Comparison of ENCODE assay signal across 9 cellular contexts in genomic region chr7:80018941-80019808, GRCh38.
DNase-seq lines count a peak whose midpoint lies in the region; ATAC-seq and TF ChIP-seq lines count a peak whose summit lies in the region.
"Had no signal": no experiment of that assay in that cellular context is flagged by ENCODE, and none has a peak within 500 bp of the region (broad histone marks: within the 10 kb centered on the region; RNA-seq: fewer than 3 reads in every experiment).

No MANE protein-coding gene starts in this region.

- no CpG with 5 or more reads among the region's 9 CpGs for WGBS in neuronal stem cell (ENCODE audit: extremely low coverage in 2 of 2, insufficient read length in 2 of 2, insufficient replicate concordance in 1 of 2), 2 donors

- H3K18ac ChIP-seq in neuronal stem cell (ENCODE audit: low read length) = no peak overlapping the region

- TF ChIP-seq CTCF in WTC11 (IDR thresholded peaks at IDR 0.05) = peak; percentile 95
- peak; percentile 89 to 91 for TF ChIP-seq CTCF in fibroblast of lung (conservative IDR thresholded peaks at IDR 0.05 in 1 of 2, IDR thresholded peaks at IDR 0.05 in 1 of 2; ENCODE audit: low read depth in 1 of 2, low read length in 2 of 2)

- no peak overlapping the region for H3K27ac Mint-ChIP-seq in WTC11
- H3K27ac Mint-ChIP-seq: T-helper 1 cell treated with Interleukin-12 subunit alpha and Interleukin-12 subunit beta and Interleukin-4 antibody, amounts not matched to agents 30 μg/mL and 1 μg/mL, for 36 hours had no signal

- H3K27me3 Mint-ChIP-seq in WTC11 (ENCODE audit: low read depth) = no peaks in the 10 kb centered on the region

- no peak overlapping the region for H2BK120ac ChIP-seq in neuronal stem cell (ENCODE audit: low read depth, low read length)

- no peak overlapping the region for H2AFZ ChIP-seq in fibroblast of lung (ENCODE audit: low read length)
- H2AFZ ChIP-seq in neuronal stem cell (ENCODE audit: low read length) = peak overlapping the region; percentile 64

- peaks cover 4% of the 10 kb centered on the region for H3K4me1 Mint-ChIP-seq in WTC11

- H4K8ac ChIP-seq in neuronal stem cell (ENCODE audit: low read depth, low read length) = no peak overlapping the region

- H3K4me3 ChIP-seq in fibroblast of lung (replicated peaks in 1 of 4; ENCODE audit: control extremely low read depth in 1 of 4, insufficient read depth in 1 of 4, low read depth in 3 of 4, low read length in 4 of 4) = no peak overlapping the region
- H3K4me3 ChIP-seq in neuronal stem cell (ENCODE audit: low read length in 2 of 2) = no peak overlapping the region

- no peak overlapping the region for H3K4ac ChIP-seq in neuronal stem cell (ENCODE audit: low read length)

- H3K36me3 Mint-ChIP-seq in WTC11 = peaks cover 7% of the 10 kb centered on the region

- no peaks in the 10 kb centered on the region for H4K20me1 ChIP-seq in fibroblast of lung (ENCODE audit: control insufficient read depth, extremely low read depth, insufficient read depth, low read length)

- H3K9me3 Mint-ChIP-seq in WTC11 = peaks cover 27% of the 10 kb centered on the region

- H3K79me2 ChIP-seq in fibroblast of lung (ENCODE audit: control insufficient read depth, insufficient read depth, low read length) = no peaks in the 10 kb centered on the region

- H2AK5ac ChIP-seq in neuronal stem cell (ENCODE audit: low read depth, low read length) = no peak overlapping the region

- H3K36me3 ChIP-seq in fibroblast of lung (ENCODE audit: control insufficient read depth, insufficient read depth, low read length) (no peaks in the 10 kb centered on the region), neuronal stem cell (replicated peaks in 1 of 2; ENCODE audit: control insufficient read depth in 2 of 2, insufficient read depth in 2 of 2, low read length in 2 of 2) (no peaks in the 10 kb centered on the region)

- no peak overlapping the region for H3K14ac ChIP-seq in neuronal stem cell (ENCODE audit: low read length)

- POLR2A ChIA-PET in WTC11 (lab: Charles Lee) = no interaction called here

- ATAC-seq in GM18873 (IDR thresholded peaks at IDR 0.05; ENCODE audit: low FRiP score, unreplicated experiment) = peak; percentile 80
- ATAC-seq in HG03064 (IDR thresholded peaks at IDR 0.05; ENCODE audit: low read depth, unreplicated experiment) = peak; percentile 98
- peak; percentile 96 for ATAC-seq in WTC11
- no peak for ATAC-seq in GM21737 (IDR thresholded peaks at IDR 0.05; ENCODE audit: unreplicated experiment)

- DNase-seq in CD1c-positive myeloid dendritic cell (ENCODE audit: extremely low spot score) (peak; percentile 47), NCI-H2107 treated with DMSO at 0.1 percent for 48 hours (lab: John Stamatoyannopoulos, UW; ENCODE audit: unreplicated experiment) (peak; percentile 49), WTC11 (ENCODE audit: low spot score) (peak; percentile 59), fibroblast of lung (ENCODE audit: low read depth in 2 of 2) (peak; percentile 32 to 66), neuronal stem cell (ENCODE audit: low spot score) (peak; percentile 71)

- H2BK15ac ChIP-seq in neuronal stem cell (ENCODE audit: low read length) = no peak overlapping the region

- H3K9me3 ChIP-seq in fibroblast of lung (ENCODE audit: control insufficient read depth, insufficient read depth, low read depth, low read length) (no peaks in the 10 kb centered on the region), neuronal stem cell (replicated peaks in 1 of 2; ENCODE audit: control insufficient read depth in 2 of 2, insufficient read depth in 1 of 2, low read depth in 1 of 2, low read length in 2 of 2) (no peaks in the 10 kb centered on the region)

- no peak overlapping the region for H3K4me3 Mint-ChIP-seq in WTC11
- H3K4me3 Mint-ChIP-seq: T-helper 1 cell treated with Interleukin-12 subunit alpha and Interleukin-12 subunit beta and Interleukin-4 antibody, amounts not matched to agents 30 μg/mL and 1 μg/mL, for 36 hours had no signal

- H3K23ac ChIP-seq in neuronal stem cell (ENCODE audit: low read depth, low read length, poor library complexity) = no peak overlapping the region

- H3K9ac ChIP-seq in fibroblast of lung (ENCODE audit: insufficient read depth, low read length) (no peak overlapping the region), neuronal stem cell (ENCODE audit: low read depth, low read length, poor library complexity) (no peak overlapping the region)

- no peak overlapping the region for H3K4me2 ChIP-seq in fibroblast of lung (ENCODE audit: extremely low read depth, insufficient read depth, low read length)
- no peak overlapping the region for H3K4me2 ChIP-seq in neuronal stem cell (ENCODE audit: insufficient read depth, low read length, poor library complexity, severe bottlenecking)

- H3K27ac ChIP-seq in fibroblast of lung (ENCODE audit: insufficient read depth, low read length) (no peak overlapping the region), neuronal stem cell (replicated peaks; ENCODE audit: low read length) (no peak overlapping the region)

- H3K4me1 ChIP-seq in fibroblast of lung (ENCODE audit: control insufficient read depth, extremely low read depth, insufficient read depth, low read length) = no peaks in the 10 kb centered on the region
- no peaks in the 10 kb centered on the region for H3K4me1 ChIP-seq in neuronal stem cell (ENCODE audit: control insufficient read depth in 2 of 2, insufficient read depth in 1 of 2, low read depth in 1 of 2, low read length in 2 of 2)

- H2BK12ac ChIP-seq in neuronal stem cell (ENCODE audit: low read length) = no peak overlapping the region

- H4K91ac ChIP-seq in neuronal stem cell (ENCODE audit: low read depth, low read length, poor library complexity) = no peak overlapping the region

- H2BK5ac ChIP-seq in neuronal stem cell (ENCODE audit: low read length) = no peak overlapping the region

- H3K79me1 ChIP-seq in neuronal stem cell (ENCODE audit: low read depth, low read length) = no peaks in the 10 kb centered on the region

- CTCF ChIA-PET in WTC11 (lab: Charles Lee) = no interaction called here

- H3K27me3 ChIP-seq in fibroblast of lung (ENCODE audit: control insufficient read depth, insufficient read depth, low read length) (no peaks in the 10 kb centered on the region), neuronal stem cell (ENCODE audit: control insufficient read depth in 3 of 3, insufficient read depth in 3 of 3, low read depth in 1 of 3, low read length in 3 of 3) (no peaks in the 10 kb centered on the region)

TF ChIP-seq in WTC11, 78 proteins besides CTCF, POLR2A, EP300 and RAD21:
- TF ChIP-seq ZBTB21 (CRISPR knock-in tag; IDR thresholded peaks at IDR 0.05; ENCODE audit: borderline replicate concordance) (no peak), ZNF396 (CRISPR knock-in tag; IDR thresholded peaks at IDR 0.05; ENCODE audit: borderline replicate concordance) (no peak), GABPB1 (CRISPR knock-in tag; IDR thresholded peaks at IDR 0.05) (peak; percentile 68)
